6 cellular contexts compared by ENCODE assay signal in genomic region chr4:85244638-85245037, GRCh38.
"Had no signal": no experiment of that assay in that cellular context is flagged by ENCODE, and none has a peak within 500 bp of the region (broad histone marks: within the 10 kb centered on the region; RNA-seq: fewer than 3 reads in every experiment).

No MANE protein-coding gene starts in this region.

- H3K36me3 ChIP-seq: HAP-1 had no signal

- H2AFZ ChIP-seq: GM23248, GM23338 had no signal

- H3K9me3 ChIP-seq: HAP-1 had no signal

- H3K4me3 ChIP-seq: GM23248, GM23338, HAP-1 had no signal

- H3K27ac ChIP-seq: GM23248 had no signal

- H3K4me1 ChIP-seq: HAP-1 had no signal

- H3K4me2 ChIP-seq: GM23338 had no signal

- DNase-seq: GM23248, GOT3, HCEC 1CT, HFFc6 had no signal

- H3K9ac ChIP-seq: GM23248 had no signal
